ENCODE assay signal across 8 cellular contexts in genomic region chr11:126063510-126063858, GRCh38. TPM values are rescaled to one million over a fixed set of nuclear protein-coding genes. Genes with fewer than 3 reads are reported as not detected.
DNase-seq lines count a peak whose midpoint lies in the region; ATAC-seq, FAIRE-seq and TF ChIP-seq lines count a peak whose summit lies in the region.

No MANE protein-coding gene starts in this region.

- H3K27ac ChIP-seq in dorsolateral prefrontal cortex, result peak overlapping the region in 5 of 59 donors; percentile 65 to 90 (median 84)

- in situ Hi-C loops in KBM-7 (cut with MboI; ENCODE audit: low pct_unique_long_range_greater_than_20kb, low sequenced_read_pairs), result no loop called here

- TF ChIP-seq CTCF in AG10803 (conservative IDR thresholded peaks at IDR 0.05; ENCODE audit: low read length) (no peak), dorsolateral prefrontal cortex (IDR thresholded peaks at IDR 0.05 in 54 of 56, conservative IDR thresholded peaks at IDR 0.05 in 2 of 56; ENCODE audit: low read depth in 1 of 56, partially characterized antibody in 56 of 56) (no peak)

- peaks cover 26 to 46% of the 10 kb centered on the region in 2 donors for H3K27me3 Mint-ChIP-seq in natural killer cell treated with Interleukin-12 subunit alpha and Interleukin-12 subunit beta and Interleukin-15 and Interleukin-18, amount 100 ng/mL, for 72 hours

- peak overlapping the region; percentile 74 to 81 for H3K27ac Mint-ChIP-seq in natural killer cell treated with Interleukin-12 subunit alpha and Interleukin-12 subunit beta and Interleukin-15 and Interleukin-18, amount 100 ng/mL, for 72 hours

- intact Hi-C loops in dorsolateral prefrontal cortex (cut with DNase I), result loop anchor here in 1 of 2 donors (5.0 to 10.0 kb wide), 3 partner anchors 139 to 204 kb away; partner anchors contain the start of genes FAM118B, FOXRED1, RPUSD4 and SRPRA

- DNase-seq in AG10803 (ENCODE audit: low read depth), result no peak
- DNase-seq in KBM-7, result peak; percentile 22
- no peak for DNase-seq in dorsolateral prefrontal cortex
- DNase-seq in natural killer cell treated with Interleukin-12 subunit alpha and Interleukin-12 subunit beta and Interleukin-15 and Interleukin-18, amount 100 ng/mL, for 72 hours (ENCODE audit: low spot score), result no peak
- no peak for DNase-seq in urothelium cell line (ENCODE audit: low spot score)
- DNase-seq in NCI-H526 treated with DMSO at 0.1 percent for 48 hours (lab: John Stamatoyannopoulos, UW), result no peak
- DNase-seq in HTR-8/SVneo (ENCODE audit: insufficient read length, low spot score), result no peak

- H3K4me3 Mint-ChIP-seq in natural killer cell treated with Interleukin-12 subunit alpha and Interleukin-12 subunit beta and Interleukin-15 and Interleukin-18, amount 100 ng/mL, for 72 hours, result peak overlapping the region; percentile 76

- no peaks in the 10 kb centered on the region for H3K36me3 Mint-ChIP-seq in natural killer cell treated with Interleukin-12 subunit alpha and Interleukin-12 subunit beta and Interleukin-15 and Interleukin-18, amount 100 ng/mL, for 72 hours

- no peaks in the 10 kb centered on the region for H3K27me3 ChIP-seq in dorsolateral prefrontal cortex

- H3K4me1 Mint-ChIP-seq in natural killer cell treated with Interleukin-12 subunit alpha and Interleukin-12 subunit beta and Interleukin-15 and Interleukin-18, amount 100 ng/mL, for 72 hours (ENCODE audit: low read depth in 2 of 2), result peaks cover 5% of the 10 kb centered on the region in 2 donors

- FAIRE-seq in urothelium cell line (lab: Jason Lieb, UNC), result no peak
- no peak for FAIRE-seq in HTR-8/SVneo (lab: Jason Lieb, UNC)

- ATAC-seq in natural killer cell treated with Interleukin-12 subunit alpha and Interleukin-12 subunit beta and Interleukin-15 and Interleukin-18, amount 100 ng/mL, for 72 hours, result no peak
- ATAC-seq in GM21723 (IDR thresholded peaks at IDR 0.05; ENCODE audit: unreplicated experiment), result no peak

- peak overlapping the region; percentile 31 for H3K4me3 ChIP-seq in AG10803 (ENCODE audit: low read length)
- H3K4me3 ChIP-seq in dorsolateral prefrontal cortex, result peak overlapping the region; percentile 54 to 96 (median 77)

- no peaks in the 10 kb centered on the region for H3K9me3 Mint-ChIP-seq in natural killer cell treated with Interleukin-12 subunit alpha and Interleukin-12 subunit beta and Interleukin-15 and Interleukin-18, amount 100 ng/mL, for 72 hours

RNA-seq across cellular contexts. Expression of gene CDON, which starts 0.8 kb away (rescaled TPM):
- total RNA-seq in dorsolateral prefrontal cortex, result 10 to 100 TPM; 10.0 to 38.0 (median 18.7) TPM
- 1 to 10 TPM in 1 of 2 donors, under 1 TPM in 1; 0.59 to 2.1 TPM for total RNA-seq in natural killer cell treated with Interleukin-12 subunit alpha and Interleukin-12 subunit beta and Interleukin-15 and Interleukin-18, amount 100 ng/mL, for 72 hours
